In genomic region chr3:112437146-112438022, GRCh38 we compare ENCODE assay signal across 8 cellular contexts.
DNase-seq lines count a peak whose midpoint lies in the region; ATAC-seq lines count a peak whose summit lies in the region.

No MANE protein-coding gene starts in this region.

- POLR2A ChIA-PET in activated CD4-positive, alpha-beta T cell treated with anti-CD3 and anti-CD28 coated beads for 36 hours (lab: Charles Lee) = interaction anchor here (1.0 kb wide), 1 partner anchor 99 kb away, joined by 3 read pairs; no protein-coding TSS in a partner anchor

- DNase-seq in activated CD4-positive, alpha-beta T cell treated with anti-CD3 and anti-CD28 coated beads for 36 hours = peak; percentile 22
- no peak for DNase-seq in activated CD4-positive, alpha-beta T cell treated with anti-CD3 and anti-CD28 coated beads, Interleukin-2, amount 50 U/mL, for 4 hours
- DNase-seq in UCSD-AML1 (lab: John Stamatoyannopoulos, UW; ENCODE audit: unreplicated experiment) (peak; percentile 28), glomerular endothelial cell (ENCODE audit: extremely low read depth, low read depth, low spot score) (peak; percentile 29), OCI-M2 (lab: John Stamatoyannopoulos, UW; ENCODE audit: unreplicated experiment) (no peak), NCI-H774 (lab: John Stamatoyannopoulos, UW) (no peak)

- intact Hi-C loops in activated CD4-positive, alpha-beta T cell treated with anti-CD3 and anti-CD28 coated beads for 36 hours (cut with DNase I, micrococcal nuclease) = loop anchor here (1.0 to 5.0 kb wide), 5 partner anchors 45 to 325 kb away; no protein-coding TSS in a partner anchor

- peaks cover 7% of the 10 kb centered on the region for H3K9me3 Mint-ChIP-seq in activated CD4-positive, alpha-beta T cell treated with anti-CD3 and anti-CD28 coated beads for 36 hours (ENCODE audit: low read depth)

- ATAC-seq in activated CD4-positive, alpha-beta T cell treated with anti-CD3 and anti-CD28 coated beads for 36 hours = peak; percentile 92
- ATAC-seq in HG03565 (IDR thresholded peaks at IDR 0.05; ENCODE audit: unreplicated experiment) (peak; percentile 65), GM19463 (IDR thresholded peaks at IDR 0.05; ENCODE audit: unreplicated experiment) (no peak)

- H3K4me1 Mint-ChIP-seq in activated CD4-positive, alpha-beta T cell treated with anti-CD3 and anti-CD28 coated beads for 36 hours = peaks cover 39% of the 10 kb centered on the region

- no peak overlapping the region for H3K4me3 Mint-ChIP-seq in activated CD4-positive, alpha-beta T cell treated with anti-CD3 and anti-CD28 coated beads for 36 hours

- no peaks in the 10 kb centered on the region for H3K27me3 Mint-ChIP-seq in activated CD4-positive, alpha-beta T cell treated with anti-CD3 and anti-CD28 coated beads for 36 hours

- peak overlapping the region; percentile 64 for H3K27ac Mint-ChIP-seq in activated CD4-positive, alpha-beta T cell treated with anti-CD3 and anti-CD28 coated beads for 36 hours

- H3K36me3 Mint-ChIP-seq in activated CD4-positive, alpha-beta T cell treated with anti-CD3 and anti-CD28 coated beads for 36 hours (ENCODE audit: low read depth) = peaks cover 8% of the 10 kb centered on the region

- CTCF ChIA-PET in activated CD4-positive, alpha-beta T cell treated with anti-CD3 and anti-CD28 coated beads for 36 hours (lab: Charles Lee) = interaction anchor here (0.6 to 3.2 kb wide), 27 partner anchors 9 to 326 kb away, joined by 3 to 24 read pairs (median 3); partner anchors contain the start of genes CD200 and SLC9C1

Comparison
In these comparisons a context has a peak if more than half of its experiments do, and no peak if none do; other contexts are left out.
1. DNase-seq: peak in activated CD4-positive, alpha-beta T cell treated with anti-CD3 and anti-CD28 coated beads for 36 hours (single experiment), UCSD-AML1 (single experiment) and glomerular endothelial cell (single experiment); none in activated CD4-positive, alpha-beta T cell treated with anti-CD3 and anti-CD28 coated beads, Interleukin-2, amount 50 U/mL, for 4 hours (0 of 2), OCI-M2 (single experiment) and NCI-H774 (single experiment).